In genomic region chr3:147015334-147015733, GRCh38 we compare ENCODE assay signal across 28 cellular contexts.
"Had no signal": no experiment of that assay in that cellular context is flagged by ENCODE, and none has a peak within 500 bp of the region (broad histone marks: within the 10 kb centered on the region; RNA-seq: fewer than 3 reads in every experiment).

No MANE protein-coding gene starts in this region.

- H3K27me3 Mint-ChIP-seq: progenitor cell of endocrine pancreas; stimulated activated naive B cell treated with anti-CD40 and anti-IgM and Interleukin-4, amounts not matched to agents 10 μg/mL and 1 μg/mL and 100 μg/mL, for 72 hours; stimulated activated naive CD8-positive, alpha-beta T cell treated with anti-CD3 and anti-CD28 coated beads, Interleukin-15, Interleukin-2, amounts not matched to agents 100 ng/mL and 50 ng/mL, for 24 hours had no signal

- DNase-seq: natural killer cell; occipital lobe; ovary; posterior cingulate gyrus; psoas muscle; right cardiac atrium; right lobe of liver; sigmoid colon; small intestine; stimulated activated CD4-positive, alpha-beta T cell treated with anti-CD3 and anti-CD28 coated beads, Interleukin-15, amount 100 ng/mL, for 24 hours; stimulated activated CD4-positive, alpha-beta T cell treated with anti-CD3 and anti-CD28 coated beads, Interleukin-2, amount 100 ng/mL, for 24 hours; stimulated activated CD4-positive, alpha-beta T cell treated with anti-CD3 and anti-CD28 coated beads, Interleukin-2, amount 100 ng/mL, for 48 hours; stimulated activated CD4-positive, alpha-beta T cell treated with anti-CD3 and anti-CD28 coated beads, Interleukin-4, amount 100 ng/mL, for 24 hours; stimulated activated naive B cell treated with anti-CD40 and anti-IgM and Interleukin-4, amounts not matched to agents 10 μg/mL and 1 μg/mL and 100 μg/mL, for 72 hours; stimulated activated naive CD4-positive, alpha-beta T cell treated with Interleukin-2 at 50 U/mL for 16 hours; stomach; thyroid gland; trophoblast cell; upper lobe of left lung; uterus had no signal

- H3K79me2 ChIP-seq: parathyroid adenoma had no signal

- H3K27ac Mint-ChIP-seq: natural killer cell; nephron; neural progenitor cell; progenitor cell of endocrine pancreas; stimulated activated effector memory CD8-positive, alpha-beta T cell treated with anti-CD3 and anti-CD28 coated beads, Interleukin-12 subunit alpha, Interleukin-12 subunit beta, amount 100 ng/mL, for 72 hours; stimulated activated naive CD8-positive, alpha-beta T cell treated with anti-CD3 and anti-CD28 coated beads, Interleukin-15, Interleukin-2, amounts not matched to agents 100 ng/mL and 50 ng/mL, for 24 hours had no signal

- H3K9me3 ChIP-seq: ovary, psoas muscle, right lobe of liver, thoracic aorta, thyroid gland, uterus had no signal

- H3K4me1 ChIP-seq: neural progenitor cell, parathyroid adenoma, psoas muscle, right lobe of liver, sigmoid colon, stomach, thyroid gland, tibial nerve, upper lobe of left lung, uterus had no signal

- H2AFZ ChIP-seq: neural progenitor cell, parathyroid adenoma had no signal

- H3K4me1 Mint-ChIP-seq: natural killer cell; nephron; neural progenitor cell; stimulated activated effector memory CD8-positive, alpha-beta T cell treated with anti-CD3 and anti-CD28 coated beads, Interleukin-12 subunit alpha, Interleukin-12 subunit beta, amount 100 ng/mL, for 72 hours; stimulated activated naive B cell treated with anti-CD40 and anti-IgM and Interleukin-4, amounts not matched to agents 10 μg/mL and 1 μg/mL and 100 μg/mL, for 72 hours had no signal

- H3K36me3 Mint-ChIP-seq: stimulated activated effector memory CD8-positive, alpha-beta T cell treated with anti-CD3 and anti-CD28 coated beads, Interleukin-12 subunit alpha, Interleukin-12 subunit beta, amount 100 ng/mL, for 72 hours; stimulated activated naive B cell treated with anti-CD40 and anti-IgM and Interleukin-4, amounts not matched to agents 10 μg/mL and 1 μg/mL and 100 μg/mL, for 72 hours had no signal

- H3K36me3 ChIP-seq: neural progenitor cell, ovary, right lobe of liver, sigmoid colon, stomach, thoracic aorta, thyroid gland, tibial nerve, upper lobe of left lung, uterus had no signal

- H3K27me3 ChIP-seq: neural progenitor cell, ovary, right lobe of liver, sigmoid colon, stomach, thyroid gland, tibial nerve, upper lobe of left lung, uterus had no signal

- H3K27ac ChIP-seq: neural progenitor cell, ovary, parathyroid adenoma, psoas muscle, right lobe of liver, sigmoid colon, stomach, thoracic aorta, thyroid gland, tibial nerve, upper lobe of left lung, uterus had no signal

- H3K4me3 ChIP-seq: neural progenitor cell, ovary, psoas muscle, right lobe of liver, sigmoid colon, stomach, thoracic aorta, thyroid gland, tibial nerve, upper lobe of left lung, uterus had no signal

- H3K4me3 Mint-ChIP-seq: natural killer cell; nephron; neural progenitor cell; stimulated activated effector memory CD8-positive, alpha-beta T cell treated with anti-CD3 and anti-CD28 coated beads, Interleukin-12 subunit alpha, Interleukin-12 subunit beta, amount 100 ng/mL, for 72 hours; stimulated activated naive B cell treated with anti-CD40 and anti-IgM and Interleukin-4, amounts not matched to agents 10 μg/mL and 1 μg/mL and 100 μg/mL, for 72 hours; stimulated activated naive CD8-positive, alpha-beta T cell treated with anti-CD3 and anti-CD28 coated beads, Interleukin-15, Interleukin-2, amounts not matched to agents 100 ng/mL and 50 ng/mL, for 24 hours had no signal

- H3K4me2 ChIP-seq: neural progenitor cell had no signal

- ATAC-seq: natural killer cell; psoas muscle; right cardiac atrium; right lobe of liver; stimulated activated effector memory CD8-positive, alpha-beta T cell treated with anti-CD3 and anti-CD28 coated beads, Interleukin-12 subunit alpha, Interleukin-12 subunit beta, amount 100 ng/mL, for 72 hours; stimulated activated naive B cell treated with anti-CD40 and anti-IgM and Interleukin-4, amounts not matched to agents 10 μg/mL and 1 μg/mL and 100 μg/mL, for 72 hours had no signal
